Comparison of ENCODE assay signal across 22 cellular contexts in the genomic region with DNA sequence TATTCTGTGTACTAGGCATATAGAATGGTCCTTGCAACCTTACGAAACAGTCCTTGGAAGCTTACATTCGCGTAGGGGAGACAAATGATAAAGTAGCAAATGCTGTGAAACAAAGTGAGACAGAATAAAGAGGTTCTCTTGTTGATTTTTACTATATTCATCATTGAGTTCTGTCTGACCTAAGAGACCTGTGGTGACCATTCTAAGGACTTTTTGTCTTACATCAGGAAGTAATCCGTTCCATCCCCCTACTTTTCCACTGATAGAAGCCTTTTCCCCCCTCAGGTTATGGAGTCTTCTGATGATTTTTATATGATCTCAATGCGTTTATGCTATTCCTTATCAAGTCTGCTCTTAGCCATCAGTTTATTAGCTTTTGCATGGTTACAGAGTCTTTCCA.
DNase-seq lines count a peak whose midpoint lies in the region; ATAC-seq, FAIRE-seq and TF ChIP-seq lines count a peak whose summit lies in the region.
"Had no signal": no experiment of that assay in that cellular context is flagged by ENCODE, and none has a peak within 500 bp of the region (broad histone marks: within the 10 kb centered on the region; RNA-seq: fewer than 3 reads in every experiment).

No MANE protein-coding gene starts in this region.

- H3K4me1 ChIP-seq in HepG2 (ENCODE audit: insufficient read depth, low read length) = peaks cover 40% of the 10 kb centered on the region
- H3K4me1 ChIP-seq in right lobe of liver = peaks cover 0 to 31% (median 9%) of the 10 kb centered on the region in 4 donors
- H3K4me1 ChIP-seq in K562 (replicated peaks in 1 of 2; ENCODE audit: control insufficient read depth in 2 of 2, insufficient read depth in 2 of 2, low read length in 2 of 2) = no peaks in the 10 kb centered on the region
- no peaks in the 10 kb centered on the region for H3K4me1 ChIP-seq in CD4-positive, alpha-beta memory T cell (ENCODE audit: insufficient read depth, low read length)
- H3K4me1 ChIP-seq: BE2C, BLaER1 had no signal

- TF ChIP-seq EP300 in HepG2 (IDR thresholded peaks at IDR 0.05; ENCODE audit: low read depth in 2 of 2, low read length in 2 of 2) (no peak), HepG2 (CRISPR knock-in tag; IDR thresholded peaks at IDR 0.05; ENCODE audit: borderline replicate concordance) (no peak), K562 (IDR thresholded peaks at IDR 0.05; ENCODE audit: low read length) (no peak)

- FAIRE-seq in HepG2 (lab: Jason Lieb, UNC) = no peak
- FAIRE-seq in K562 (lab: Jason Lieb, UNC) = no peak
- FAIRE-seq: D721Med, G401.6, GM12891, GM19239 had no signal

- no peaks in the 10 kb centered on the region for H3K9me3 Mint-ChIP-seq in effector memory CD8-positive, alpha-beta T cell
- H3K9me3 Mint-ChIP-seq in CD4-positive, alpha-beta memory T cell = no peaks in the 10 kb centered on the region
- H3K9me3 Mint-ChIP-seq: CD14-positive monocyte; CD4-positive, CD25-positive, alpha-beta regulatory T cell; CD8-positive, alpha-beta T cell had no signal

- in situ Hi-C loops in HepG2 (cut with HindIII; ENCODE audit: extremely low pct_ligation_motif_present, low pct_unique_long_range_greater_than_20kb) (no loop called here), K562 (cut with MboI) (no loop called here)

- BruUV-seq in HepG2 (replicated peaks; lab: Mats Ljungman, UMichigan) (no TSS peak), K562 (replicated peaks; lab: Mats Ljungman, UMichigan) (no TSS peak)

- ATAC-seq in HepG2 = no peak
- ATAC-seq in right lobe of liver = no peak
- ATAC-seq in K562 = no peak
- ATAC-seq in effector memory CD8-positive, alpha-beta T cell (replicated peaks) = no peak
- ATAC-seq in GM19395 (IDR thresholded peaks at IDR 0.05; ENCODE audit: unreplicated experiment) = no peak
- ATAC-seq: CD8-positive, alpha-beta T cell had no signal

- H3K27ac ChIP-seq in HepG2 (ENCODE audit: extremely low read length, insufficient read depth, low read length) (no peak overlapping the region), right lobe of liver (no peak overlapping the region), K562 (ENCODE audit: extremely low read depth, low read depth, low read length) (no peak overlapping the region)
- no peak overlapping the region for H3K27ac ChIP-seq in CD4-positive, alpha-beta memory T cell (ENCODE audit: low read depth, low read length)
- H3K27ac ChIP-seq: 22Rv1, BLaER1 had no signal

- no peak overlapping the region for H3K9ac ChIP-seq in HepG2 (ENCODE audit: insufficient read depth, low read depth, low read length)
- H3K9ac ChIP-seq in K562 (ENCODE audit: insufficient read depth in 1 of 2, low read depth in 2 of 2, low read length in 2 of 2) = no peak overlapping the region
- H3K9ac ChIP-seq: BLaER1 had no signal

- TF ChIP-seq CTCF in HepG2 (CRISPR knock-in tag; IDR thresholded peaks at IDR 0.05) = no peak
- TF ChIP-seq CTCF in right lobe of liver (IDR thresholded peaks at IDR 0.05) = no peak
- TF ChIP-seq CTCF in K562 (IDR thresholded peaks at IDR 0.05 in 2 of 3, conservative IDR thresholded peaks at IDR 0.05 in 1 of 3; ENCODE audit: insufficient read depth in 2 of 3, low read depth in 1 of 3, low read length in 3 of 3) = no peak

- peaks cover 0 to 12% of the 10 kb centered on the region in 2 donors for H3K4me1 Mint-ChIP-seq in effector memory CD8-positive, alpha-beta T cell (ENCODE audit: low read depth in 2 of 2)
- H3K4me1 Mint-ChIP-seq in CD4-positive, alpha-beta memory T cell = peaks cover 0 to 10% (median 5%) of the 10 kb centered on the region in 4 donors
- H3K4me1 Mint-ChIP-seq: CD14-positive monocyte had no signal

- H2AFZ ChIP-seq in HepG2 (ENCODE audit: low read length) (no peak overlapping the region), K562 (ENCODE audit: low read depth, low read length) (no peak overlapping the region)

- H3K79me2 ChIP-seq in HepG2 (ENCODE audit: insufficient read depth, low read length) (no peaks in the 10 kb centered on the region), K562 (ENCODE audit: control insufficient read depth, insufficient read depth, low read length) (no peaks in the 10 kb centered on the region)

- WGBS in HepG2 (ENCODE audit: low lambda C conversion rate) = 88% methylated on average over 5 of the region's 5 CpGs
- WGBS in right lobe of liver (ENCODE audit: insufficient coverage, low coverage, low lambda C conversion rate, missing lambda C conversion rate) = 88% methylated on average over 5 of the region's 5 CpGs
- 92% methylated on average over 5 of the region's 5 CpGs for WGBS in K562 (ENCODE audit: insufficient coverage, low coverage, missing lambda C conversion rate)

- no peak overlapping the region for H3K4me3 ChIP-seq in HepG2 (replicated peaks in 1 of 3; ENCODE audit: insufficient read depth in 1 of 3, low read depth in 2 of 3, low read length in 3 of 3)
- H3K4me3 ChIP-seq in right lobe of liver = no peak overlapping the region
- H3K4me3 ChIP-seq in K562 = no peak overlapping the region
- H3K4me3 ChIP-seq in CD4-positive, alpha-beta memory T cell (ENCODE audit: low read length in 2 of 2) = no peak overlapping the region
- H3K4me3 ChIP-seq: BLaER1 had no signal

- TF ChIP-seq RAD21 in HepG2 (CRISPR knock-in tag; IDR thresholded peaks at IDR 0.05) = no peak
- no peak for TF ChIP-seq RAD21 in K562 (CRISPR knock-in tag; conservative IDR thresholded peaks at IDR 0.05 in 1 of 2, IDR thresholded peaks at IDR 0.05 in 1 of 2)

- no peaks in the 10 kb centered on the region for H3K27me3 Mint-ChIP-seq in effector memory CD8-positive, alpha-beta T cell
- H3K27me3 Mint-ChIP-seq in CD4-positive, alpha-beta memory T cell = no peaks in the 10 kb centered on the region
- H3K27me3 Mint-ChIP-seq: CD4-positive, CD25-positive, alpha-beta regulatory T cell had no signal

- POLR2A ChIA-PET in HepG2 (lab: Yijun Ruan, JAX) (interaction anchor here (1.4 kb wide), 1 partner anchor 66 kb away, joined by 3 read pairs; a partner anchor contains a TSS), K562 (lab: Yijun Ruan, JAX) (interaction anchor here (0.5 to 2.6 kb wide), 7 partner anchors 10 to 45 kb away, joined by 3 to 12 read pairs (median 5); no protein-coding TSS in a partner anchor)
- POLR2A ChIA-PET in CD4-positive, alpha-beta memory T cell (lab: Charles Lee; ENCODE audit: partially characterized antibody) = no interaction called here

- CTCF ChIA-PET in HepG2 (lab: Yijun Ruan, JAX; ENCODE audit: low intra/inter-chr PET ratio, low total read pairs) = no interaction called here
- CTCF ChIA-PET in K562 (lab: Yijun Ruan, JAX; ENCODE audit: low intra/inter-chr PET ratio) = no interaction called here
- CTCF ChIA-PET in CD4-positive, alpha-beta memory T cell (lab: Charles Lee; ENCODE audit: partially characterized antibody) = interaction anchor here (0.6 kb wide), 1 partner anchor 16 kb away, joined by 3 read pairs; no protein-coding TSS in a partner anchor

- TF ChIP-seq POLR2A in HepG2 (IDR thresholded peaks at IDR 0.05; ENCODE audit: insufficient read depth in 1 of 2, low read depth in 2 of 2, low read length in 2 of 2) (no peak), right lobe of liver (IDR thresholded peaks at IDR 0.05) (no peak), K562 (conservative IDR thresholded peaks at IDR 0.05) (no peak)

- H4K20me1 ChIP-seq in HepG2 (ENCODE audit: insufficient read depth, low read length) = no peaks in the 10 kb centered on the region
- no peaks in the 10 kb centered on the region for H4K20me1 ChIP-seq in K562 (replicated peaks; ENCODE audit: control insufficient read depth, insufficient read depth, low read length)

- no peak overlapping the region for H3K4me3 Mint-ChIP-seq in effector memory CD8-positive, alpha-beta T cell
- H3K4me3 Mint-ChIP-seq in CD4-positive, alpha-beta memory T cell = no peak overlapping the region
- H3K4me3 Mint-ChIP-seq: CD14-positive monocyte; CD4-positive, CD25-positive, alpha-beta regulatory T cell; CD8-positive, alpha-beta T cell had no signal

- H3K4me2 ChIP-seq in HepG2 (ENCODE audit: low read depth, low read length) = no peak overlapping the region
- no peak overlapping the region for H3K4me2 ChIP-seq in K562 (ENCODE audit: insufficient read depth, low read length)
- H3K4me2 ChIP-seq: BLaER1 had no signal

- H3K9me3 ChIP-seq in HepG2 (ENCODE audit: low read length) = no peaks in the 10 kb centered on the region
- no peaks in the 10 kb centered on the region for H3K9me3 ChIP-seq in right lobe of liver
- H3K9me3 ChIP-seq in K562 (replicated peaks; ENCODE audit: control insufficient read depth, insufficient read depth, low read depth, low read length) = no peaks in the 10 kb centered on the region
- H3K9me3 ChIP-seq in CD4-positive, alpha-beta memory T cell (ENCODE audit: control insufficient read depth in 1 of 2, low read length in 2 of 2) = no peaks in the 10 kb centered on the region
- H3K9me3 ChIP-seq: BE2C, BLaER1, Caco-2 had no signal

- H3K27ac Mint-ChIP-seq in effector memory CD8-positive, alpha-beta T cell = peak overlapping the region; percentile 20 to 56
- H3K27ac Mint-ChIP-seq in CD4-positive, alpha-beta memory T cell = no peak overlapping the region
- H3K27ac Mint-ChIP-seq: CD14-positive monocyte; CD4-positive, CD25-positive, alpha-beta regulatory T cell; CD8-positive, alpha-beta T cell had no signal

- intact Hi-C loops in HepG2 (cut with micrococcal nuclease; ENCODE audit: unreplicated experiment) = no loop called here
- intact Hi-C loops in right lobe of liver (cut with DNase I) = no loop called here
- intact Hi-C loops in K562 (cut with micrococcal nuclease) = no loop called here
- intact Hi-C loops in CD4-positive, alpha-beta memory T cell (cut with micrococcal nuclease) = loop anchor here (10.0 kb wide), 1 partner anchor 60 kb away; no protein-coding TSS in a partner anchor

- DNase-seq in HepG2 (ENCODE audit: low spot score) (peak; percentile 4), right lobe of liver (no peak), K562 (ENCODE audit: extremely low read depth in 1 of 4, low spot score in 3 of 4) (no peak)
- no peak for DNase-seq in effector memory CD8-positive, alpha-beta T cell
- no peak for DNase-seq in CD4-positive, alpha-beta memory T cell
- DNase-seq: ACHN; BE2C; C1 segment of cervical spinal cord; Caco-2; Calu3; CD4-positive, CD25-positive, alpha-beta regulatory T cell; CD8-positive, alpha-beta T cell; DMS79 treated with DMSO at 0.1 percent for 48 hours; GF-D8 had no signal

- H3K27me3 ChIP-seq in HepG2 (ENCODE audit: control insufficient read depth in 1 of 2, insufficient read depth in 2 of 2, low read length in 2 of 2) = no peaks in the 10 kb centered on the region
- H3K27me3 ChIP-seq in right lobe of liver = no peaks in the 10 kb centered on the region
- no peaks in the 10 kb centered on the region for H3K27me3 ChIP-seq in K562 (ENCODE audit: control insufficient read depth in 2 of 2, insufficient read depth in 2 of 2, low read length in 2 of 2)
- no peaks in the 10 kb centered on the region for H3K27me3 ChIP-seq in CD4-positive, alpha-beta memory T cell (ENCODE audit: insufficient read depth, low read length)
- H3K27me3 ChIP-seq: BE2C, BLaER1 had no signal

- H3K9me1 ChIP-seq in K562 (ENCODE audit: control insufficient read depth, insufficient read depth, low read length) = no peaks in the 10 kb centered on the region

- H3K36me3 Mint-ChIP-seq in effector memory CD8-positive, alpha-beta T cell (ENCODE audit: insufficient read depth) = peaks cover 46% of the 10 kb centered on the region
- H3K36me3 Mint-ChIP-seq in CD4-positive, alpha-beta memory T cell = peaks cover 43 to 64% of the 10 kb centered on the region in 2 donors

- peaks cover 5 to 12% of the 10 kb centered on the region in 2 experiments; a peak in 4 of 5 replicates for H3K36me3 ChIP-seq in HepG2 (replicated peaks in 1 of 2; ENCODE audit: control insufficient read depth in 1 of 2, insufficient read depth in 2 of 2, low read length in 2 of 2)
- no peaks in the 10 kb centered on the region for H3K36me3 ChIP-seq in right lobe of liver
- peaks cover 90% of the 10 kb centered on the region for H3K36me3 ChIP-seq in K562 (ENCODE audit: control insufficient read depth, insufficient read depth, low read length)
- H3K36me3 ChIP-seq in CD4-positive, alpha-beta memory T cell (ENCODE audit: insufficient read depth, low read length) = peaks cover 21% of the 10 kb centered on the region

Comparison
In these comparisons a context has a peak if more than half of its experiments do, and no peak if none do; other contexts are left out.
1. H3K27ac Mint-ChIP-seq: peak in effector memory CD8-positive, alpha-beta T cell (2 of 2); none in CD4-positive, alpha-beta memory T cell (0 of 7).